ENCODE assay signal across 31 cellular contexts in the genomic region with DNA sequence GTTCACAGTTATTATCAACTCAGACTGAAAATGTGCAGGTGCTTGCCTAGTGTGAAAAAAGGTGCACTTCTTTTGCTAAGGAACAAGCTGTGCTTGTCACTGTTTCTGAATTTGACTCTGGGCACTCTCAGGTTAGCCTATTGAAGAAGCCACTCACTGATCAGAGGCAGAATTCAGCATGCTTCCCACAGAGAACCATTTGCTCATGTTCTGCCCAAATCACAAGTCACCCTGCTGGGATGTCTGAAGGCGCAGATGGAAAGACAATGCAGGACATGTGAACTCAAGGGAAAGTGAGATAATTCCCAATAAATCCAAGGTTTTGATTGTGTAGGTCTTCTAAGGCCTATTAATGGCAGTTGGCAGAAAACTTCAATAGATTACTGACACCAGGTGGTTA.
"Had no signal": no experiment of that assay in that cellular context is flagged by ENCODE, and none has a peak within 500 bp of the region (broad histone marks: within the 10 kb centered on the region; RNA-seq: fewer than 3 reads in every experiment).

No MANE protein-coding gene starts in this region.

- H3K4me2 ChIP-seq: hepatocyte, smooth muscle cell had no signal

- H3K27me3 Mint-ChIP-seq: activated CD8-positive, alpha-beta memory T cell treated with anti-CD3 and anti-CD28 coated beads, Interleukin-2, amount 10 ng/mL, durations not matched to agents 7 days and 5 days; central memory CD8-positive, alpha-beta T cell had no signal

- H2AFZ ChIP-seq: hepatocyte had no signal

- H3K27ac ChIP-seq: breast epithelium, colonic mucosa, dorsolateral prefrontal cortex, gastrocnemius medialis, hepatocyte, lower lobe of right lung, pancreas, psoas muscle, stomach, tibial artery, upper lobe of right lung had no signal

- H3K27ac Mint-ChIP-seq: activated CD8-positive, alpha-beta memory T cell treated with anti-CD3 and anti-CD28 coated beads, Interleukin-2, amount 10 ng/mL, durations not matched to agents 7 days and 5 days; activated CD8-positive, alpha-beta T cell treated with anti-CD3 and anti-CD28 coated beads, Interleukin-2, amount 10 ng/mL, durations not matched to agents 7 days and 5 days; activated T-cell treated with anti-CD3 and anti-CD28 coated beads, Interleukin-2, amount 50 U/mL, for 72 hours; stimulated activated naive B cell treated with anti-CD40 and anti-IgM and Interleukin-4, amounts not matched to agents 10 μg/mL and 1 μg/mL and 100 μg/mL, for 72 hours had no signal

- H3K36me3 Mint-ChIP-seq: activated CD8-positive, alpha-beta memory T cell treated with anti-CD3 and anti-CD28 coated beads, Interleukin-2, amount 10 ng/mL, durations not matched to agents 7 days and 5 days; activated naive CD4-positive, alpha-beta T cell treated with anti-CD3 and anti-CD28 coated beads, Interleukin-2, amount 50 U/mL, for 72 hours; natural killer cell treated with Interleukin-12 subunit alpha and Interleukin-12 subunit beta and Interleukin-15 and Interleukin-18, amount 100 ng/mL, for 72 hours; stimulated activated naive B cell treated with anti-CD40 and anti-IgM and Interleukin-4, amounts not matched to agents 10 μg/mL and 1 μg/mL and 100 μg/mL, for 72 hours had no signal

- H3K36me3 ChIP-seq: breast epithelium, colonic mucosa, gastrocnemius medialis, lower lobe of right lung, pancreas, stomach, tibial artery, upper lobe of right lung had no signal

- ATAC-seq: activated CD8-positive, alpha-beta memory T cell treated with anti-CD3 and anti-CD28 coated beads, Interleukin-2, amount 10 ng/mL, durations not matched to agents 7 days and 5 days; activated CD8-positive, alpha-beta T cell treated with anti-CD3 and anti-CD28 coated beads, Interleukin-2, amount 10 ng/mL, durations not matched to agents 7 days and 5 days; activated naive CD4-positive, alpha-beta T cell treated with anti-CD3 and anti-CD28 coated beads, Interleukin-2, amount 50 U/mL, for 72 hours; activated T-cell treated with anti-CD3 and anti-CD28 coated beads, Interleukin-2, amount 50 U/mL, for 72 hours; gastrocnemius medialis; lower lobe of right lung; mucosa of descending colon; natural killer cell treated with Interleukin-12 subunit alpha and Interleukin-12 subunit beta and Interleukin-15 and Interleukin-18, amount 100 ng/mL, for 72 hours; pancreas; psoas muscle; stimulated activated naive B cell treated with anti-CD40 and anti-IgM and Interleukin-4, amounts not matched to agents 10 μg/mL and 1 μg/mL and 100 μg/mL, for 72 hours; upper lobe of right lung had no signal

- H3K27me3 ChIP-seq: breast epithelium, colonic mucosa, dorsolateral prefrontal cortex, gastrocnemius medialis, hepatocyte, pancreas, stomach, tibial artery, upper lobe of right lung had no signal

- FAIRE-seq: pancreas had no signal

- H3K4me1 ChIP-seq: breast epithelium, colonic mucosa, gastrocnemius medialis, lower lobe of right lung, pancreas, psoas muscle, upper lobe of right lung had no signal

- H3K4me1 Mint-ChIP-seq: activated CD8-positive, alpha-beta memory T cell treated with anti-CD3 and anti-CD28 coated beads, Interleukin-2, amount 10 ng/mL, durations not matched to agents 7 days and 5 days; central memory CD8-positive, alpha-beta T cell had no signal

- DNase-seq: activated CD4-positive, alpha-beta T cell treated with anti-CD3 and anti-CD28 coated beads for 1 hour; activated CD4-positive, alpha-beta T cell treated with anti-CD3 and anti-CD28 coated beads, Interleukin-2, amount 50 U/mL, for 1 hour; activated CD8-positive, alpha-beta memory T cell treated with anti-CD3 and anti-CD28 coated beads, Interleukin-2, amount 10 ng/mL, durations not matched to agents 7 days and 5 days; activated CD8-positive, alpha-beta T cell treated with anti-CD3 and anti-CD28 coated beads, Interleukin-2, amount 10 ng/mL, durations not matched to agents 7 days and 5 days; activated naive CD4-positive, alpha-beta T cell; activated T-cell treated with anti-CD3 and anti-CD28 coated beads, Interleukin-2, amount 50 U/mL, for 72 hours; colonic mucosa; dorsolateral prefrontal cortex; effector memory CD4-positive, alpha-beta T cell; erythroblast; gastrocnemius medialis; lower lobe of right lung; mesenchymal stem cell; mucosa of descending colon; nucleus accumbens; pancreas; psoas muscle; stimulated activated CD4-positive, alpha-beta T cell treated with anti-CD3 and anti-CD28 coated beads, Interleukin-1b, Interleukin-23, amount 100 ng/mL, for 48 hours; stimulated activated CD4-positive, alpha-beta T cell treated with anti-CD3 and anti-CD28 coated beads, Interleukin-4, amount 100 ng/mL, for 4 hours; stimulated activated CD8-positive, alpha-beta memory T cell treated with anti-CD3 and anti-CD28 coated beads, Interleukin-4, amount 100 ng/mL, for 48 hours; stimulated activated naive B cell treated with anti-CD40 and anti-IgM and Interleukin-4, amounts not matched to agents 10 μg/mL and 1 μg/mL and 100 μg/mL, for 72 hours; stomach; T-helper 2 cell; tibial artery; upper lobe of right lung had no signal

- H3K9me3 Mint-ChIP-seq: activated naive CD4-positive, alpha-beta T cell treated with anti-CD3 and anti-CD28 coated beads, Interleukin-2, amount 50 U/mL, for 72 hours; activated T-cell treated with anti-CD3 and anti-CD28 coated beads, Interleukin-2, amount 50 U/mL, for 72 hours; central memory CD8-positive, alpha-beta T cell; natural killer cell treated with Interleukin-12 subunit alpha and Interleukin-12 subunit beta and Interleukin-15 and Interleukin-18, amount 100 ng/mL, for 72 hours; stimulated activated naive B cell treated with anti-CD40 and anti-IgM and Interleukin-4, amounts not matched to agents 10 μg/mL and 1 μg/mL and 100 μg/mL, for 72 hours had no signal

- H3K4me3 Mint-ChIP-seq: activated CD8-positive, alpha-beta memory T cell treated with anti-CD3 and anti-CD28 coated beads, Interleukin-2, amount 10 ng/mL, durations not matched to agents 7 days and 5 days; activated CD8-positive, alpha-beta T cell treated with anti-CD3 and anti-CD28 coated beads, Interleukin-2, amount 10 ng/mL, durations not matched to agents 7 days and 5 days; activated T-cell treated with anti-CD3 and anti-CD28 coated beads, Interleukin-2, amount 50 U/mL, for 72 hours; central memory CD8-positive, alpha-beta T cell; natural killer cell treated with Interleukin-12 subunit alpha and Interleukin-12 subunit beta and Interleukin-15 and Interleukin-18, amount 100 ng/mL, for 72 hours; stimulated activated naive B cell treated with anti-CD40 and anti-IgM and Interleukin-4, amounts not matched to agents 10 μg/mL and 1 μg/mL and 100 μg/mL, for 72 hours had no signal

- H3K4me3 ChIP-seq: breast epithelium, colonic mucosa, dorsolateral prefrontal cortex, gastrocnemius medialis, hepatocyte, lower lobe of right lung, mucosa of descending colon, pancreas, psoas muscle, smooth muscle cell, stomach, tibial artery, upper lobe of right lung had no signal

- H3K79me2 ChIP-seq: hepatocyte had no signal

- H3K9me3 ChIP-seq: breast epithelium, colonic mucosa, gastrocnemius medialis, lower lobe of right lung, mucosa of descending colon, pancreas, psoas muscle, stomach, tibial artery, upper lobe of right lung had no signal
